In genomic region chr15:57323806-57324589, GRCh38 we compare ENCODE assay signal across 8 cellular contexts. TPM values are rescaled to one million over a fixed set of nuclear protein-coding genes. Genes with fewer than 3 reads are reported as not detected.
DNase-seq lines count a peak whose midpoint lies in the region; ATAC-seq and TF ChIP-seq lines count a peak whose summit lies in the region.

No MANE protein-coding gene starts in this region.

- intact Hi-C loops in CD4-positive, alpha-beta T cell (cut with DNase I, micrococcal nuclease), result no loop called here
- intact Hi-C loops in upper lobe of right lung (cut with DNase I), result no loop called here

- WGBS in suprapubic skin, result 33% methylated on average over 6 of the region's 6 CpGs

- POLR2A ChIA-PET in CD4-positive, alpha-beta T cell (lab: Charles Lee), result no interaction called here

- H3K4me3 ChIP-seq in fibroblast of mammary gland (ENCODE audit: control insufficient read depth, low read depth, low read length) (no peak overlapping the region), upper lobe of right lung (no peak overlapping the region), suprapubic skin (no peak overlapping the region)

- peak in 1 of 10 experiments; percentile 19 for DNase-seq in CD4-positive, alpha-beta T cell
- peak; percentile 55 for DNase-seq in HT-29 (ENCODE audit: low spot score)
- DNase-seq in RPMI8226, result peak; percentile 74
- DNase-seq in fibroblast of mammary gland (ENCODE audit: low read depth), result peak; percentile 55
- DNase-seq in upper lobe of right lung, result no peak
- DNase-seq in suprapubic skin (ENCODE audit: low spot score in 2 of 2), result no peak
- no peak for DNase-seq in DMS79 treated with DMSO at 0.1 percent for 48 hours (lab: John Stamatoyannopoulos, UW)

- H3K9me3 Mint-ChIP-seq in CD4-positive, alpha-beta T cell, result no peaks in the 10 kb centered on the region

- peak; percentile 68 for ATAC-seq in CD4-positive, alpha-beta T cell (ENCODE audit: poor library complexity)
- ATAC-seq in upper lobe of right lung, result peak; percentile 77
- no peak for ATAC-seq in HG02623 (IDR thresholded peaks at IDR 0.05; ENCODE audit: unreplicated experiment)

- H3K27ac Mint-ChIP-seq in CD4-positive, alpha-beta T cell, result no peak overlapping the region

- H3K4me1 ChIP-seq in upper lobe of right lung (peaks cover 7% of the 10 kb centered on the region), suprapubic skin (peaks cover 14% of the 10 kb centered on the region)

- no peaks in the 10 kb centered on the region for H3K36me3 Mint-ChIP-seq in CD4-positive, alpha-beta T cell (ENCODE audit: low read depth)

- H3K4me1 Mint-ChIP-seq in CD4-positive, alpha-beta T cell (ENCODE audit: low read depth), result no peaks in the 10 kb centered on the region

- H3K27me3 Mint-ChIP-seq in CD4-positive, alpha-beta T cell, result peaks cover 3% of the 10 kb centered on the region

- TF ChIP-seq EP300 in suprapubic skin (IDR thresholded peaks at IDR 0.05), result no peak

- no peaks in the 10 kb centered on the region for H3K27me3 ChIP-seq in CD4-positive, alpha-beta T cell (ENCODE audit: control insufficient read depth, insufficient read depth, low read length)
- H3K27me3 ChIP-seq in upper lobe of right lung, result no peaks in the 10 kb centered on the region
- H3K27me3 ChIP-seq in suprapubic skin, result no peaks in the 10 kb centered on the region

- H3K4me3 Mint-ChIP-seq in CD4-positive, alpha-beta T cell, result no peak overlapping the region

- CTCF ChIA-PET in CD4-positive, alpha-beta T cell (lab: Charles Lee), result interaction anchor here (0.7 kb wide), 1 partner anchor 57 kb away, joined by 3 read pairs; no protein-coding TSS in a partner anchor

- H3K36me3 ChIP-seq in upper lobe of right lung, result no peaks in the 10 kb centered on the region
- H3K36me3 ChIP-seq in suprapubic skin, result no peaks in the 10 kb centered on the region

- no peak overlapping the region for H3K27ac ChIP-seq in CD4-positive, alpha-beta T cell (ENCODE audit: low read depth, low read length)
- H3K27ac ChIP-seq in upper lobe of right lung (no peak overlapping the region), suprapubic skin (no peak overlapping the region)

- no peaks in the 10 kb centered on the region for H3K9me3 ChIP-seq in CD4-positive, alpha-beta T cell (ENCODE audit: control insufficient read depth, low read length)
- H3K9me3 ChIP-seq in upper lobe of right lung (no peaks in the 10 kb centered on the region), suprapubic skin (no peaks in the 10 kb centered on the region)

- TF ChIP-seq CTCF in CD4-positive, alpha-beta T cell (IDR thresholded peaks at IDR 0.05), result no peak
- TF ChIP-seq CTCF in fibroblast of mammary gland (conservative IDR thresholded peaks at IDR 0.05; ENCODE audit: control insufficient read depth, insufficient read depth, low read depth, low read length) (no peak), upper lobe of right lung (IDR thresholded peaks at IDR 0.05) (no peak), suprapubic skin (IDR thresholded peaks at IDR 0.05) (no peak)

- TF ChIP-seq POLR2A in suprapubic skin (IDR thresholded peaks at IDR 0.05), result no peak

RNA-seq across cellular contexts. Expression of gene CGNL1, which starts 52.3 kb away (rescaled TPM):
- total RNA-seq in CD4-positive, alpha-beta T cell, result not detected
- 0.29 and 0.36 TPM in 2 replicates for total RNA-seq in HT-29 (2014; rRNA removed; shearing (Covaris generic))
- total RNA-seq in upper lobe of right lung, result 54.9 TPM
- total RNA-seq in suprapubic skin, result 10 to 100 TPM in 3 of 4 donors, 1 to 10 TPM in 1; 7.1 to 27.0 (median 14.2) TPM

Comparison
In these comparisons a context has a peak if more than half of its experiments do, and no peak if none do; other contexts are left out.
1. DNase-seq: peak in HT-29 (single experiment), RPMI8226 (single experiment) and fibroblast of mammary gland (single experiment); none in upper lobe of right lung (single experiment), suprapubic skin (0 of 2) and DMS79 treated with DMSO at 0.1 percent for 48 hours (single experiment).